In the genomic region with DNA sequence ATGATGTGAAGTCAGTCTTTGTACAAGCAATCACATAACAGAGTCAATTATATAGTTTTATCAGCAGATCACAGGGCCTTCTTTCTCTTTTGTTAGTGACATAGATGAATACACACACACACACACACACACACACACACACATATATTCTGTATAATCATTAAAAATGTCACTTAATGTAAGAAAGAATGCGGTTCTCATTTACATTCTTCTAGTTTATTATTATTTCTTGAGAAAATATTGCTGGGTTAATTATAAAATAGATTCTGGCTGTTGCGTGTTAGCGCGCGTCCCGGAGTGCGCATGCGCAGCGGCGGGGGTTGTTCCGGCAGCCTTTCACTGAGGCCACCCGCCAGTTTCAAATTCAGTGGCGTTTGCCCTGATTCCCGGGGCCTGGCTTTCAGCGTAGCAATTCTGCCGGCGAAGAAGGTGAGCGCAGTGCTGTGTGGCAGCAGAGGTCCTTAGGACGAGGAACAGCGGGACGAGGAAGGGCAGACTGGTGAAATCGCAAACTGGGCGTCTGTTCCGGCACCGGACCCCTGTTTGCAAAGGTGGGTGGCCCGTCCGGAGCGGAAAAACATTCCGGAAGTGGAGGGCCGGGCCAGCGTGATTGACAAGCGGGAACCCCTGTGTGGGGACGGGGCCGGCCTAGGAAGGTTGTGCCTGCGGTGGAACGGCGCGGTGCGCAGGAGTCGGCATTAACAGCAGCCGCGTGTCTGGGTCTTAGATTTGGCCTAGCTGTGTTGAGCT, we compare ENCODE assay signal across 8 cellular contexts.
A peak's percentile ranks its signal among the peaks of the same experiment; 100 is the strongest.
DNase-seq lines count a peak whose midpoint lies in the region; ATAC-seq and TF ChIP-seq lines count a peak whose summit lies in the region.
"Not testable (repeated sequence)": the region's sequence is repeated elsewhere in the genome, so short reads cannot be mapped to it uniquely, and the experiment has no call there.

No MANE protein-coding gene starts in this region.

- WGBS in IMR-90 (ENCODE audit: extremely low coverage in 2 of 2, insufficient read length in 1 of 2), 2 experiments = 0% methylated on average over 11 of the region's 42 CpGs; no CpG with 5 or more reads in 1 of the 2 experiments

- TF ChIP-seq POLR2A in IMR-90 (IDR thresholded peaks at IDR 0.05; ENCODE audit: low read depth, low read length) = not testable (repeated sequence)

- ATAC-seq in GM19468 (IDR thresholded peaks at IDR 0.05; ENCODE audit: extremely low read depth, unreplicated experiment) (peak; percentile 81), IMR-90 (ENCODE audit: low read depth) (peak; percentile 96)
- ATAC-seq in activated CD8-positive, alpha-beta memory T cell treated with anti-CD3 and anti-CD28 coated beads, Interleukin-2, amount 10 ng/mL, durations not matched to agents 7 days and 5 days = peak; percentile 97

- H2AK5ac ChIP-seq in IMR-90 (ENCODE audit: low read depth, low read length) = not testable (repeated sequence)

- H3K56ac ChIP-seq in IMR-90 (ENCODE audit: extremely low read depth, insufficient read depth, low read length) = not testable (repeated sequence)

- H3K79me2 ChIP-seq in OCI-LY1 (ENCODE audit: insufficient read depth, low read length) = not testable (repeated sequence)

- H3K4me1 ChIP-seq in BLaER1 treated with 17β-estradiol and CSF1 and Interleukin-3, amounts not matched to agents 10 nM and 100 nM; IMR-90 (ENCODE audit: control insufficient read depth, insufficient read depth, low read length); OCI-LY1 (ENCODE audit: insufficient read depth, low read length, severe bottlenecking); effector memory CD4-positive, alpha-beta T cell (ENCODE audit: control insufficient read depth, insufficient read depth, low read length, poor library complexity, severe bottlenecking): not testable (repeated sequence)

- not testable (repeated sequence) for H4K20me1 ChIP-seq in BLaER1 treated with 17β-estradiol and CSF1 and Interleukin-3, amounts not matched to agents 10 nM and 100 nM; IMR-90 (ENCODE audit: insufficient read depth, low read length); OCI-LY1 (ENCODE audit: insufficient read depth, low read length)

- not testable (repeated sequence) for H3K36me3 Mint-ChIP-seq in activated CD8-positive, alpha-beta memory T cell treated with anti-CD3 and anti-CD28 coated beads, Interleukin-2, amount 10 ng/mL, durations not matched to agents 7 days and 5 days

- not testable (repeated sequence) for TF ChIP-seq CTCF in IMR-90 (conservative IDR thresholded peaks at IDR 0.05; ENCODE audit: low read depth, low read length); OCI-LY1 (IDR thresholded peaks at IDR 0.05; ENCODE audit: low read length)

- not testable (repeated sequence) for H3K27me3 Mint-ChIP-seq in activated CD8-positive, alpha-beta memory T cell treated with anti-CD3 and anti-CD28 coated beads, Interleukin-2, amount 10 ng/mL, durations not matched to agents 7 days and 5 days

- POLR2A ChIA-PET in IMR-90 (lab: Charles Lee; ENCODE audit: unreplicated experiment) = not testable (repeated sequence)

- not testable (repeated sequence) for H4K5ac ChIP-seq in IMR-90 (ENCODE audit: low read depth, low read length)

- H3K27ac Mint-ChIP-seq in activated CD8-positive, alpha-beta memory T cell treated with anti-CD3 and anti-CD28 coated beads, Interleukin-2, amount 10 ng/mL, durations not matched to agents 7 days and 5 days = peak overlapping the region; percentile 97

- H3K36me3 ChIP-seq in BLaER1 treated with 17β-estradiol and CSF1 and Interleukin-3, amounts not matched to agents 10 nM and 100 nM; IMR-90 (ENCODE audit: control insufficient read depth, insufficient read depth, low read length); OCI-LY1 (ENCODE audit: insufficient read depth, low read length); effector memory CD4-positive, alpha-beta T cell (ENCODE audit: control insufficient read depth, insufficient read depth, low read length): not testable (repeated sequence)

- not testable (repeated sequence) for H2BK15ac ChIP-seq in IMR-90 (ENCODE audit: low read depth, low read length)

- not testable (repeated sequence) for H3F3A ChIP-seq in OCI-LY1 (ENCODE audit: insufficient read depth, low read length)

- not testable (repeated sequence) for H3K14ac ChIP-seq in IMR-90 (replicated peaks; ENCODE audit: low read depth, low read length)

- not testable (repeated sequence) for H3K4me1 Mint-ChIP-seq in activated CD8-positive, alpha-beta memory T cell treated with anti-CD3 and anti-CD28 coated beads, Interleukin-2, amount 10 ng/mL, durations not matched to agents 7 days and 5 days

- H3K9me2 ChIP-seq in OCI-LY1 (ENCODE audit: low read depth, low read length) = not testable (repeated sequence)

- not testable (repeated sequence) for H3K79me1 ChIP-seq in IMR-90 (ENCODE audit: low read depth in 1 of 2, low read length in 2 of 2)

- peak; percentile 70 for DNase-seq in IMR-90
- DNase-seq in activated CD8-positive, alpha-beta memory T cell treated with anti-CD3 and anti-CD28 coated beads, Interleukin-2, amount 10 ng/mL, durations not matched to agents 7 days and 5 days = peak; percentile 95
- DNase-seq in effector memory CD4-positive, alpha-beta T cell = peak; percentile 68 to 81 (median 71)
- DNase-seq in lung microvascular endothelial cell (ENCODE audit: low read depth in 2 of 2) = peak; percentile 72 to 77
- DNase-seq in stimulated activated CD4-positive, alpha-beta T cell treated with anti-CD3 and anti-CD28 coated beads, Interleukin-4, amount 100 ng/mL, for 1 hour = peak; percentile 76

- H2BK5ac ChIP-seq in IMR-90 (ENCODE audit: low read depth, low read length, poor library complexity, severe bottlenecking) = peak overlapping the region; percentile 78

- H3K9me3 ChIP-seq in BLaER1 treated with 17β-estradiol and CSF1 and Interleukin-3, amounts not matched to agents 10 nM and 100 nM (replicated peaks in 1 of 11); IMR-90 (ENCODE audit: control insufficient read depth, insufficient read depth, low read length); OCI-LY1 (ENCODE audit: low read length); effector memory CD4-positive, alpha-beta T cell (ENCODE audit: control insufficient read depth, low read length): not testable (repeated sequence)

- dilution Hi-C loops in IMR-90 (cut with HindIII; ENCODE audit: low sequenced_read_pairs, unreplicated experiment) = not testable (repeated sequence)

- H2BK20ac ChIP-seq in IMR-90 (ENCODE audit: low read depth, low read length) = not testable (repeated sequence)

- intact Hi-C loops in IMR-90 (cut with micrococcal nuclease) = loop anchor here (5.0 kb wide), 1 partner anchor 264 kb away; no protein-coding TSS in a partner anchor

- H3K27me3 ChIP-seq in BLaER1 treated with 17β-estradiol and CSF1 and Interleukin-3, amounts not matched to agents 10 nM and 100 nM; IMR-90 (ENCODE audit: control insufficient read depth, insufficient read depth, low read length); OCI-LY1 (ENCODE audit: insufficient read depth, low read length); effector memory CD4-positive, alpha-beta T cell (replicated peaks; ENCODE audit: control insufficient read depth, insufficient read depth, low read length, poor library complexity, severe bottlenecking): not testable (repeated sequence)

- peak overlapping the region; percentile 55 to 73 (median 64) for H3K4me3 ChIP-seq in BLaER1 treated with 17β-estradiol and CSF1 and Interleukin-3, amounts not matched to agents 10 nM and 100 nM
- H3K4me3 ChIP-seq in IMR-90 (ENCODE audit: insufficient read depth, low read depth, low read length) = peak overlapping the region; percentile 93
- H3K4me3 ChIP-seq in OCI-LY1 (ENCODE audit: low read depth, low read length, poor library complexity, severe bottlenecking) = peak overlapping the region; percentile 72
- H3K4me3 ChIP-seq in effector memory CD4-positive, alpha-beta T cell (ENCODE audit: insufficient read depth, low read depth, low read length, poor library complexity, severe bottlenecking) = peak overlapping the region; percentile 62

- in situ Hi-C loops in IMR-90 (cut with MboI; ENCODE audit: low sequenced_read_pairs) = not testable (repeated sequence)

- CTCF ChIA-PET in IMR-90 (lab: Yijun Ruan, JAX); activated CD8-positive, alpha-beta memory T cell treated with anti-CD3 and anti-CD28 coated beads, Interleukin-2, amount 10 ng/mL, durations not matched to agents 7 days and 5 days (lab: Charles Lee): not testable (repeated sequence)

- not testable (repeated sequence) for BruUV-seq in IMR-90 (replicated peaks; lab: Mats Ljungman, UMichigan)

- H3K23ac ChIP-seq in IMR-90 (ENCODE audit: low read depth, low read length) = 0 out of 2 replicates have a peak overlapping the region, but pooled peaks have one; percentile 56

- not testable (repeated sequence) for TF ChIP-seq RAD21 in IMR-90 (IDR thresholded peaks at IDR 0.05; ENCODE audit: low read length)

- H3K9me3 Mint-ChIP-seq in activated CD8-positive, alpha-beta memory T cell treated with anti-CD3 and anti-CD28 coated beads, Interleukin-2, amount 10 ng/mL, durations not matched to agents 7 days and 5 days (ENCODE audit: low read depth) = not testable (repeated sequence)

- not testable (repeated sequence) for H2BK120ac ChIP-seq in IMR-90 (ENCODE audit: low read depth, low read length)

- H3K4me3 Mint-ChIP-seq in activated CD8-positive, alpha-beta memory T cell treated with anti-CD3 and anti-CD28 coated beads, Interleukin-2, amount 10 ng/mL, durations not matched to agents 7 days and 5 days = peak overlapping the region; percentile 98

- peak overlapping the region; percentile 72 to 96 (median 84); a peak in 19 of 22 replicates for H3K4me2 ChIP-seq in BLaER1 treated with 17β-estradiol and CSF1 and Interleukin-3, amounts not matched to agents 10 nM and 100 nM
- H3K4me2 ChIP-seq in IMR-90 (ENCODE audit: low read depth, low read length) (peak overlapping the region; percentile 70), OCI-LY1 (ENCODE audit: low read length) (peak overlapping the region; percentile 74)

- H2AFZ ChIP-seq in IMR-90 (replicated peaks; ENCODE audit: low read length, poor library complexity) = not testable (repeated sequence)
- H2AFZ ChIP-seq in OCI-LY1 (ENCODE audit: low read length) = peak overlapping the region; percentile 90

- not testable (repeated sequence) for H2AK9ac ChIP-seq in IMR-90 (replicated peaks; ENCODE audit: low read depth, low read length, poor library complexity)

- H3K9me1 ChIP-seq in IMR-90 (ENCODE audit: insufficient read depth, low read length) = not testable (repeated sequence)

- H3K27ac ChIP-seq in BLaER1 treated with 17β-estradiol and CSF1 and Interleukin-3, amounts not matched to agents 10 nM and 100 nM = peak overlapping the region in 10 of 11 experiments; percentile 52 to 86 (median 82); a peak in 19 of 22 replicates
- H3K27ac ChIP-seq in IMR-90 (ENCODE audit: insufficient read depth, low read length) (peak overlapping the region; percentile 58; the same call in 1 of the 2 replicates), OCI-LY1 (ENCODE audit: low read depth, low read length, poor library complexity, severe bottlenecking) (peak overlapping the region; percentile 78)
- H3K27ac ChIP-seq in effector memory CD4-positive, alpha-beta T cell (ENCODE audit: insufficient read depth, low read length, poor library complexity, severe bottlenecking) = peak overlapping the region; percentile 42

- H4K91ac ChIP-seq in IMR-90 (ENCODE audit: insufficient read depth, low read depth, low read length) = not testable (repeated sequence)

- peak overlapping the region; percentile 58 to 85 (median 81); a peak in 21 of 22 replicates for H3K9ac ChIP-seq in BLaER1 treated with 17β-estradiol and CSF1 and Interleukin-3, amounts not matched to agents 10 nM and 100 nM
- H3K9ac ChIP-seq in IMR-90 (ENCODE audit: low read depth, low read length) (peak overlapping the region; percentile 49; the same call in 1 of the 2 replicates), OCI-LY1 (ENCODE audit: low read length) (peak overlapping the region; percentile 80)

- H3K4ac ChIP-seq in IMR-90 (ENCODE audit: low read depth, low read length) = peak overlapping the region; percentile 77

- H3K18ac ChIP-seq in IMR-90 (ENCODE audit: low read depth, low read length) = not testable (repeated sequence)

- peak overlapping the region; percentile 75 to 97 for H4K8ac ChIP-seq in IMR-90 (ENCODE audit: low read depth in 2 of 2, low read length in 2 of 2)

Comparison
In these comparisons a context has a peak if more than half of its experiments do, and no peak if none do; other contexts are left out.
1. Peak in every context shown above with its lines: DNase-seq, ATAC-seq, H3K4me3 ChIP-seq and H3K27ac ChIP-seq.